Comparison of ENCODE assay signal across 27 cellular contexts in genomic region chr1:68340951-68341350, GRCh38.
"Had no signal": no experiment of that assay in that cellular context is flagged by ENCODE, and none has a peak within 500 bp of the region (broad histone marks: within the 10 kb centered on the region; RNA-seq: fewer than 3 reads in every experiment).

No MANE protein-coding gene starts in this region.

- H3K4me3 ChIP-seq: stomach, suprapubic skin, testis, thoracic aorta, thyroid gland, tibial artery, tibial nerve, transverse colon, upper lobe of left lung, upper lobe of right lung, uterus, vagina had no signal

- DNase-seq: stimulated activated CD4-positive, alpha-beta T cell treated with anti-CD3 and anti-CD28 coated beads, Interleukin-2, amount 100 ng/mL, for 48 hours; stimulated activated CD4-positive, alpha-beta T cell treated with anti-CD3 and anti-CD28 coated beads, Interleukin-4, amount 100 ng/mL, for 1 hour; stimulated activated CD4-positive, alpha-beta T cell treated with anti-CD3 and anti-CD28 coated beads, Interleukin-4, amount 100 ng/mL, for 24 hours; stimulated activated CD4-positive, alpha-beta T cell treated with anti-CD3 and anti-CD28 coated beads, Interleukin-4, amount 100 ng/mL, for 4 hours; stimulated activated CD8-positive, alpha-beta memory T cell treated with anti-CD3 and anti-CD28 coated beads, Interleukin-4, amount 100 ng/mL, for 48 hours; stimulated activated naive B cell treated with anti-CD40 and anti-IgM and Interleukin-4, amounts not matched to agents 10 μg/mL and 1 μg/mL and 100 μg/mL, for 72 hours; stimulated activated naive CD4-positive, alpha-beta T cell; stimulated activated naive CD4-positive, alpha-beta T cell treated with Interleukin-2 at 50 U/mL for 16 hours; stimulated activated naive CD8-positive, alpha-beta T cell treated with anti-CD3 and anti-CD28 coated beads, Interleukin-15, amount 100 ng/mL, for 72 hours; stimulated activated naive CD8-positive, alpha-beta T cell treated with anti-CD3 and anti-CD28 coated beads, Interleukin-15, Interleukin-2, amounts not matched to agents 100 U/mL and 50 U/mL, for 24 hours; stomach; substantia nigra; testis; thyroid gland; tibial artery; transverse colon; trophoblast cell; upper lobe of left lung; upper lobe of right lung; uterus had no signal

- H3K27ac ChIP-seq: stomach, suprapubic skin, testis, thoracic aorta, thyroid gland, tibial artery, tibial nerve, transverse colon, upper lobe of left lung, upper lobe of right lung, uterus, vagina had no signal

- FAIRE-seq: urothelium cell line had no signal

- ATAC-seq: stimulated activated effector memory CD8-positive, alpha-beta T cell treated with anti-CD3 and anti-CD28 coated beads, Interleukin-12 subunit alpha, Interleukin-12 subunit beta, amount 100 ng/mL, for 72 hours; stimulated activated memory B cell treated with anti-CD40 and anti-IgM and Interleukin-4, amounts not matched to agents 10 μg/mL and 1 μg/mL and 100 μg/mL, for 72 hours; stimulated activated naive B cell treated with anti-CD40 and anti-IgM and Interleukin-4, amounts not matched to agents 10 μg/mL and 1 μg/mL and 100 μg/mL, for 72 hours; stimulated activated naive CD8-positive, alpha-beta T cell treated with anti-CD3 and anti-CD28 coated beads, Interleukin-15, amount 100 ng/mL, for 72 hours; stimulated activated naive CD8-positive, alpha-beta T cell treated with anti-CD3 and anti-CD28 coated beads, Interleukin-15, Interleukin-2, amounts not matched to agents 100 U/mL and 50 U/mL, for 24 hours; upper lobe of right lung had no signal
